ENCODE assay signal across 1 cellular context in the genomic region with DNA sequence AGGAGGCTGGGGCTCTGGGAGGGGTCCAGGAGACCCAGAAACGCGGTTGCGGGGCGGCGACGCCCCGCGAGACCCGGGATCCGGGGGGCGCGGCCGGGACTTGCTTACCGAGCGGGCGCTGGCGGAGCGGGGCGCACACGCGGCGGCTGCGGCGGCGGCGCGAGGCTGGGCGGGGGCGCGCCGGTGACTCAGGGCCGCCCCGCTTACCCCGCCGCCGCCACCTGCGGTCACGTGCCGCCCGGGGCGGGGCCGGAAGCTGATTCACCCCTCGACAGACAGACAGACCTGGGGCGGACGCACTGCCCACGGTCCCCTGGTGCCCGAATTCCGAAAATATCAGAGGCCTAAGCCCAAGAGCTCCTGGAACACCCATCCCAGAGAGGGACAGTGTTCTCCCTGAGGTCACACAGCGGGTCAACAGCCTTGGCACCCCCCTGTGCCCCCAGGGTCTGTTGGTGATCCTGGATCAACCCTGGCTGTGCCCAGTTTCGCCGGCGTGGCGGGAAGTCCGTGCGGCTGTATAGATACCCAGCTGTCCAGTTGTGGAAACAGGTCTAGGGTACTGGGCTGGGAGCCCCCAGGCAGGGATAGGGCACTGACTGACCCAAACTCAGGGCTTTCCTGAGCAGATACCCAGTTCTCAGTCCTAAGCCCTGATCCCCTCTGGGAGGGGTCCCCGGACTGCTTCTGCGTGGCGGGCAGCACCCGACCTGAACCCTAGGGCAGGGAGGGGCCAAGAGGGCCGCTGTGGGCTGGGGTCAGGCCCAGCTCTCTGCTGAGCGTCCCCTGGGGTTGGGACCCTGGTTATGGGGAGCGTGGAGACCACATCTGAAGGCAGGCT.
A peak's percentile ranks its signal among the peaks of the same experiment; 100 is the strongest.
TF ChIP-seq lines count a peak whose summit lies in the region.

A gene with protein sequence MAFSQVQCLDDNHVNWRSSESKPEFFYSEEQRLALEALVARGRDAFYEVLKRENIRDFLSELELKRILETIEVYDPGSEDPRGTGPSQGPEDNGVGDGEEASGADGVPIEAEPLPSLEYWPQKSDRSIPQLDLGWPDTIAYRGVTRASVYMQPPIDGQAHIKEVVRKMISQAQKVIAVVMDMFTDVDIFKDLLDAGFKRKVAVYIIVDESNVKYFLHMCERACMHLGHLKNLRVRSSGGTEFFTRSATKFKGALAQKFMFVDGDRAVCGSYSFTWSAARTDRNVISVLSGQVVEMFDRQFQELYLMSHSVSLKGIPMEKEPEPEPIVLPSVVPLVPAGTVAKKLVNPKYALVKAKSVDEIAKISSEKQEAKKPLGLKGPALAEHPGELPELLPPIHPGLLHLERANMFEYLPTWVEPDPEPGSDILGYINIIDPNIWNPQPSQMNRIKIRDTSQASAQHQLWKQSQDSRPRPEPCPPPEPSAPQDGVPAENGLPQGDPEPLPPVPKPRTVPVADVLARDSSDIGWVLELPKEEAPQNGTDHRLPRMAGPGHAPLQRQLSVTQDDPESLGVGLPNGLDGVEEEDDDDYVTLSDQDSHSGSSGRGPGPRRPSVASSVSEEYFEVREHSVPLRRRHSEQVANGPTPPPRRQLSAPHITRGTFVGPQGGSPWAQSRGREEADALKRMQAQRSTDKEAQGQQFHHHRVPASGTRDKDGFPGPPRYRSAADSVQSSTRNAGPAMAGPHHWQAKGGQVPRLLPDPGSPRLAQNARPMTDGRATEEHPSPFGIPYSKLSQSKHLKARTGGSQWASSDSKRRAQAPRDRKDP (minus strand): TSS at position 164 of the 841 bp plus-strand sequence. CDS start 723 bp downstream, outside the sequence.

TF ChIP-seq in HepG2, 621 proteins besides CTCF, POLR2A, EP300 and RAD21 (continued from another document and continues in another):
- TF ChIP-seq ZBTB8A (CRISPR knock-in tag; IDR thresholded peaks at IDR 0.05; ENCODE audit: borderline replicate concordance, low read depth) (no peak), ZNF776 (CRISPR knock-in tag; IDR thresholded peaks at IDR 0.05) (no peak), GATAD1 (CRISPR knock-in tag; IDR thresholded peaks at IDR 0.05) (peak; percentile 23), ZMYM4 (CRISPR knock-in tag; IDR thresholded peaks at IDR 0.05) (no peak), ZBTB1 (CRISPR knock-in tag; IDR thresholded peaks at IDR 0.05; ENCODE audit: borderline replicate concordance) (no peak), ZKSCAN1 (IDR thresholded peaks at IDR 0.05; ENCODE audit: low read length) (no peak), ZBTB7B (CRISPR knock-in tag; IDR thresholded peaks at IDR 0.05) (peak; percentile 72), ZNF768 (CRISPR knock-in tag; IDR thresholded peaks at IDR 0.05) (peak; percentile 98), ZNF124 (CRISPR knock-in tag; IDR thresholded peaks at IDR 0.05) (no peak), FOXA1 (IDR thresholded peaks at IDR 0.05) (no peak), FOXA1 (CRISPR knock-in tag; IDR thresholded peaks at IDR 0.05) (no peak), ZNF709 (CRISPR knock-in tag; IDR thresholded peaks at IDR 0.05) (no peak; the same call in 1 of the 2 replicates), ATM (IDR thresholded peaks at IDR 0.05; ENCODE audit: borderline replicate concordance) (no peak), KLF12 (CRISPR knock-in tag; IDR thresholded peaks at IDR 0.05; ENCODE audit: borderline replicate concordance) (no peak), ZNF546 (CRISPR knock-in tag; conservative IDR thresholded peaks at IDR 0.05) (no peak), SRY (CRISPR knock-in tag; IDR thresholded peaks at IDR 0.05) (0 out of 2 replicates have a peak, but pooled peaks have one; percentile 40), HOXA9 (CRISPR knock-in tag; IDR thresholded peaks at IDR 0.05; ENCODE audit: borderline replicate concordance) (no peak), SP5 (CRISPR knock-in tag; IDR thresholded peaks at IDR 0.05; ENCODE audit: borderline replicate concordance, low read depth) (0 out of 2 replicates have a peak, but pooled peaks have one; percentile 29), ZNF569 (CRISPR knock-in tag; IDR thresholded peaks at IDR 0.05; ENCODE audit: borderline replicate concordance) (no peak), REXO4 (CRISPR knock-in tag; IDR thresholded peaks at IDR 0.05; ENCODE audit: borderline replicate concordance) (no peak), U2AF1 (optimal IDR thresholded peaks at IDR 0.05; ENCODE audit: low read depth, low read length) (no peak), ZNF816 (CRISPR knock-in tag; IDR thresholded peaks at IDR 0.05; ENCODE audit: borderline replicate concordance) (no peak), ZNF143 (CRISPR knock-in tag; IDR thresholded peaks at IDR 0.05) (no peak), ZNF235 (CRISPR knock-in tag; IDR thresholded peaks at IDR 0.05; ENCODE audit: borderline replicate concordance) (no peak), DPF2 (CRISPR knock-in tag; IDR thresholded peaks at IDR 0.05; ENCODE audit: borderline replicate concordance, low read depth) (0 out of 2 replicates have a peak, but pooled peaks have one; percentile 19), ZNF121 (CRISPR knock-in tag; IDR thresholded peaks at IDR 0.05) (no peak), ELF3 (CRISPR knock-in tag; IDR thresholded peaks at IDR 0.05) (no peak), DMAP1 (CRISPR knock-in tag; IDR thresholded peaks at IDR 0.05) (0 out of 2 replicates have a peak, but pooled peaks have one; percentile 29), ZNF766 (CRISPR knock-in tag; IDR thresholded peaks at IDR 0.05; ENCODE audit: borderline replicate concordance) (no peak), ELF1 (CRISPR knock-in tag; IDR thresholded peaks at IDR 0.05) (peak; percentile 18), SRF (IDR thresholded peaks at IDR 0.05; ENCODE audit: low read depth, low read length) (no peak), IKZF4 (CRISPR knock-in tag; IDR thresholded peaks at IDR 0.05; ENCODE audit: borderline replicate concordance, low read depth, not compliant biosample characterization) (peak; percentile 37), ZNF557 (CRISPR knock-in tag; IDR thresholded peaks at IDR 0.05) (no peak)
- TF ChIP-seq, protein P1, sequence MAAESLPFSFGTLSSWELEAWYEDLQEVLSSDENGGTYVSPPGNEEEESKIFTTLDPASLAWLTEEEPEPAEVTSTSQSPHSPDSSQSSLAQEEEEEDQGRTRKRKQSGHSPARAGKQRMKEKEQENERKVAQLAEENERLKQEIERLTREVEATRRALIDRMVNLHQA (CRISPR knock-in tag; IDR thresholded peaks at IDR 0.05), result no peak
- TF ChIP-seq, protein P2, sequence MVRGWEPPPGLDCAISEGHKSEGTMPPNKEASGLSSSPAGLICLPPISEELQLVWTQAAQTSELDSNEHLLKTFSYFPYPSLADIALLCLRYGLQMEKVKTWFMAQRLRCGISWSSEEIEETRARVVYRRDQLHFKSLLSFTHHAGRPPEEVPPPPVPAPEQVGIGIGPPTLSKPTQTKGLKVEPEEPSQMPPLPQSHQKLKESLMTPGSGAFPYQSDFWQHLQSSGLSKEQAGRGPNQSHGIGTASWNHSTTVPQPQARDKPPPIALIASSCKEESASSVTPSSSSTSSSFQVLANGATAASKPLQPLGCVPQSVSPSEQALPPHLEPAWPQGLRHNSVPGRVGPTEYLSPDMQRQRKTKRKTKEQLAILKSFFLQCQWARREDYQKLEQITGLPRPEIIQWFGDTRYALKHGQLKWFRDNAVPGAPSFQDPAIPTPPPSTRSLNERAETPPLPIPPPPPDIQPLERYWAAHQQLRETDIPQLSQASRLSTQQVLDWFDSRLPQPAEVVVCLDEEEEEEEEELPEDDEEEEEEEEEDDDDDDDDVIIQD (CRISPR knock-in tag; IDR thresholded peaks at IDR 0.05; ENCODE audit: low read depth), result no peak
- TF ChIP-seq, protein P3, sequence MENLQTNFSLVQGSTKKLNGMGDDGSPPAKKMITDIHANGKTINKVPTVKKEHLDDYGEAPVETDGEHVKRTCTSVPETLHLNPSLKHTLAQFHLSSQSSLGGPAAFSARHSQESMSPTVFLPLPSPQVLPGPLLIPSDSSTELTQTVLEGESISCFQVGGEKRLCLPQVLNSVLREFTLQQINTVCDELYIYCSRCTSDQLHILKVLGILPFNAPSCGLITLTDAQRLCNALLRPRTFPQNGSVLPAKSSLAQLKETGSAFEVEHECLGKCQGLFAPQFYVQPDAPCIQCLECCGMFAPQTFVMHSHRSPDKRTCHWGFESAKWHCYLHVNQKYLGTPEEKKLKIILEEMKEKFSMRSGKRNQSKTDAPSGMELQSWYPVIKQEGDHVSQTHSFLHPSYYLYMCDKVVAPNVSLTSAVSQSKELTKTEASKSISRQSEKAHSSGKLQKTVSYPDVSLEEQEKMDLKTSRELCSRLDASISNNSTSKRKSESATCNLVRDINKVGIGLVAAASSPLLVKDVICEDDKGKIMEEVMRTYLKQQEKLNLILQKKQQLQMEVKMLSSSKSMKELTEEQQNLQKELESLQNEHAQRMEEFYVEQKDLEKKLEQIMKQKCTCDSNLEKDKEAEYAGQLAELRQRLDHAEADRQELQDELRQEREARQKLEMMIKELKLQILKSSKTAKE (CRISPR knock-in tag; IDR thresholded peaks at IDR 0.05; ENCODE audit: borderline replicate concordance), result peak; percentile 63; the same call in 1 of the 2 replicates
- TF ChIP-seq, protein P4, sequence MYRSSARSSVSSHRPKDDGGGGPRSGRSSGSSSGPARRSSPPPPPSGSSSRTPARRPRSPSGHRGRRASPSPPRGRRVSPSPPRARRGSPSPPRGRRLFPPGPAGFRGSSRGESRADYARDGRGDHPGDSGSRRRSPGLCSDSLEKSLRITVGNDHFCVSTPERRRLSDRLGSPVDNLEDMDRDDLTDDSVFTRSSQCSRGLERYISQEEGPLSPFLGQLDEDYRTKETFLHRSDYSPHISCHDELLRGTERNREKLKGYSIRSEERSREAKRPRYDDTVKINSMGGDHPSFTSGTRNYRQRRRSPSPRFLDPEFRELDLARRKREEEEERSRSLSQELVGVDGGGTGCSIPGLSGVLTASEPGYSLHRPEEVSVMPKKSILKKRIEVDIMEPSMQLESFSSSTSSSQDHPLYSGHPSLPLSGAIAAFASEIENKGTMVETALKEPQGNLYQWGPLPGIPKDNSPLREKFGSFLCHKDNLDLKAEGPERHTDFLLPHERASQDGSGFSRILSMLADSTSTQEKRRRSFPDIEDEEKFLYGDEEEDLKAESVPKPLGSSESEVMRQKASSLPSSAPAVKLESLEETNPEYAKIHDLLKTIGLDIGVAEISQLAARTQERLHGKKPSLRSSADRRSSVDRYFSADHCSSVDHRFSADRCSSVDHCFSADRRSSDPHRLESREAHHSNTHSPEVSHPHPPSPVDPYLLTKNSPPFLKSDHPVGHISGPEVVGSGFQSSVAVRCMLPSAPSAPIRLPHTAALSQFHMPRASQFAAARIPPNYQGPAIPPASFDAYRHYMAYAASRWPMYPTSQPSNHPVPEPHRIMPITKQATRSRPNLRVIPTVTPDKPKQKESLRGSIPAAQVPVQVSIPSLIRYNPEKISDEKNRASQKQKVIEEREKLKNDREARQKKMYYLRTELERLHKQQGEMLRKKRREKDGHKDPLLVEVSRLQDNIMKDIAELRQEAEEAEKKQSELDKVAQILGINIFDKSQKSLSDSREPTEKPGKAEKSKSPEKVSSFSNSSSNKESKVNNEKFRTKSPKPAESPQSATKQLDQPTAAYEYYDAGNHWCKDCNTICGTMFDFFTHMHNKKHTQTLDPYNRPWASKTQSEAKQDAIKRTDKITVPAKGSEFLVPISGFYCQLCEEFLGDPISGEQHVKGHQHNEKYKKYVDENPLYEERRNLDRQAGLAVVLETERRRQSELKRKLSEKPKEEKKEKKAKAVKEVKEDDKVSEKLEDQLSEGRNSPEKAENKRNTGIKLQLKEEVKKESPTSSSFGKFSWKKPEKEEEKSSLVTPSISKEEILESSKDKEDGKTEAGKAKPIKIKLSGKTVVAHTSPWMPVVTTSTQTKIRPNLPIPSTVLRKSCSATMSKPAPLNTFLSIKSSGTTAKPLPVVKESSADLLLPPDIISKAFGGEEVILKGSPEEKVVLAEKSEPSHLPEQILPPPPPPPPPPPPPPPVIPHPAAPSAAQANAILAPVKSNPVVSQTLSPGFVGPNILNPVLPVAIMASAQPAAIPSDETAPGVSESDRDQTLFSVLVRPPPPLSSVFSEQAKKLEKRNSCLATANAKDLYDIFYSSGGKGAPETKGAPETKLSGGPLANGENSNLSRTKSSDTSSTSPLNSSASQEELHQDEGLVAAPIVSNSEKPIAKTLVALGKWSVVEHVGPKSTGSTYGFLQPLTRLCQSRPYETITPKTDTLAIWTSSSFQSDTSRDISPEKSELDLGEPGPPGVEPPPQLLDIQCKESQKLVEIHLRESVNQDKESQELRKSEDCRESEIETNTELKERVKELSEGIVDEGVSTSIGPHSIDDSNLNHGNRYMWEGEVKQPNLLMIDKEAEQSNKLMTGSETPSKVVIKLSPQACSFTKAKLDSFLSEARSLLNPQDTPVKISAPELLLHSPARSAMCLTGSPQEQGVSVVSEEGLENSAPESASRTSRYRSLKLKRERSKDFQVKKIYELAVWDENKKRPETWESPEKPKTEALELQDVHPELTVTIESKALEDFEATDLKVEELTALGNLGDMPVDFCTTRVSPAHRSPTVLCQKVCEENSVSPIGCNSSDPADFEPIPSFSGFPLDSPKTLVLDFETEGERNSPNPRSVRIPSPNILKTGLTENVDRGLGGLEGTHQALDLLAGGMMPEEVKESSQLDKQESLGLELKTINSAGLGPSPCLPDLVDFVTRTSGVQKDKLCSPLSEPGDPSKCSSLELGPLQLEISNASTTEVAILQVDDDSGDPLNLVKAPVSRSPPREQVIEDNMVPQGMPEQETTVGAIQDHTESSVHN (CRISPR knock-in tag; IDR thresholded peaks at IDR 0.05), result no peak
- TF ChIP-seq, protein P5, sequence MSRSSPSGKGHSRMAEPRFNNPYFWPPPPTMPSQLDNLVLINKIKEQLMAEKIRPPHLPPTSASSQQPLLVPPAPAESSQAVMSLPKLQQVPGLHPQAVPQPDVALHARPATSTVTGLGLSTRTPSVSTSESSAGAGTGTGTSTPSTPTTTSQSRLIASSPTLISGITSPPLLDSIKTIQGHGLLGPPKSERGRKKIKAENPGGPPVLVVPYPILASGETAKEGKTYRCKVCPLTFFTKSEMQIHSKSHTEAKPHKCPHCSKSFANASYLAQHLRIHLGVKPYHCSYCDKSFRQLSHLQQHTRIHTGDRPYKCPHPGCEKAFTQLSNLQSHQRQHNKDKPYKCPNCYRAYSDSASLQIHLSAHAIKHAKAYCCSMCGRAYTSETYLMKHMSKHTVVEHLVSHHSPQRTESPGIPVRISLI (CRISPR knock-in tag; IDR thresholded peaks at IDR 0.05; ENCODE audit: borderline replicate concordance), result no peak
